8 cellular contexts compared by ENCODE assay signal in genomic region chr15:40906947-40907802, GRCh38. TPM values are rescaled to one million over a fixed set of nuclear protein-coding genes. Genes with fewer than 3 reads are reported as not detected.
DNase-seq lines count a peak whose midpoint lies in the region; ATAC-seq, FAIRE-seq and TF ChIP-seq lines count a peak whose summit lies in the region.

No MANE protein-coding gene starts in this region.

- H2BK15ac ChIP-seq in H9 (ENCODE audit: low read depth, low read length): no peak overlapping the region

- no peak overlapping the region for H3K56ac ChIP-seq in H9 (ENCODE audit: insufficient read length, low read depth, low read length)

- H3K14ac ChIP-seq in H9 (ENCODE audit: insufficient read depth, low read length): no peak overlapping the region; the same call in 1 of the 2 replicates

- no peak overlapping the region for H4K8ac ChIP-seq in H9 (replicated peaks; ENCODE audit: insufficient read length, low read depth, low read length)

- FAIRE-seq in astrocyte (lab: Jason Lieb, UNC): no peak

- peaks cover 26 to 27% of the 10 kb centered on the region in 2 experiments for H3K4me1 Mint-ChIP-seq in H9
- H3K4me1 Mint-ChIP-seq in astrocyte (ENCODE audit: low read depth, unreplicated experiment): no peaks in the 10 kb centered on the region

- no peak overlapping the region for H3K27ac Mint-ChIP-seq in H9
- H3K27ac Mint-ChIP-seq in astrocyte (ENCODE audit: unreplicated experiment): no peak overlapping the region

- H4K91ac ChIP-seq in H9 (ENCODE audit: insufficient read length, low read depth, low read length): no peak overlapping the region

- H3K36me3 ChIP-seq in astrocyte (ENCODE audit: insufficient read depth, low read length): peaks cover 9% of the 10 kb centered on the region

- H2BK20ac ChIP-seq in H9 (ENCODE audit: low read depth, low read length, poor library complexity, severe bottlenecking): no peak overlapping the region

- no peak overlapping the region for H2AFZ ChIP-seq in H9 (ENCODE audit: low read length)
- H2AFZ ChIP-seq in astrocyte (ENCODE audit: low read depth, low read length): peak overlapping the region; percentile 42

- H2BK5ac ChIP-seq in H9 (ENCODE audit: insufficient read length, low read length): no peak overlapping the region

- no peak overlapping the region for H3K9ac ChIP-seq in H9 (ENCODE audit: extremely low read depth, insufficient read length, low read length)
- H3K9ac ChIP-seq in astrocyte (ENCODE audit: low read length): peak overlapping the region; percentile 73

- no peak for TF ChIP-seq CTCF in AG10803 (conservative IDR thresholded peaks at IDR 0.05; ENCODE audit: low read length)
- no peak for TF ChIP-seq CTCF in H9 (conservative IDR thresholded peaks at IDR 0.05)
- no peak for TF ChIP-seq CTCF in astrocyte (IDR thresholded peaks at IDR 0.05; ENCODE audit: insufficient read depth, low read depth, low read length)

- H3K79me2 ChIP-seq in H9 (ENCODE audit: insufficient read depth, low read length) (no peaks in the 10 kb centered on the region), astrocyte (ENCODE audit: insufficient read depth, low read length) (peaks cover 5% of the 10 kb centered on the region)

- ATAC-seq in GM21381 (IDR thresholded peaks at IDR 0.05; ENCODE audit: unreplicated experiment): no peak
- no peak for ATAC-seq in GM19324 (IDR thresholded peaks at IDR 0.05; ENCODE audit: low FRiP score, unreplicated experiment)

- H3K79me1 ChIP-seq in H9 (ENCODE audit: insufficient read depth, low read depth, low read length, poor library complexity, severe bottlenecking): peaks cover 2% of the 10 kb centered on the region

- no peak overlapping the region for H2BK120ac ChIP-seq in H9 (ENCODE audit: low read depth, low read length, poor library complexity, severe bottlenecking)

- H3K27ac ChIP-seq in H9 (ENCODE audit: insufficient read length, low read depth, low read length): no peak overlapping the region
- H3K27ac ChIP-seq in astrocyte (ENCODE audit: low read depth, low read length): peak overlapping the region; percentile 68

- H3K4me3 ChIP-seq in AG10803 (ENCODE audit: low read length) (peak overlapping the region; percentile 55), astrocyte (ENCODE audit: insufficient read depth, low read depth, low read length) (no peak overlapping the region), iPS-18c (ENCODE audit: insufficient read depth, low read depth, low read length) (peak overlapping the region; percentile 47; the same call in 1 of the 2 replicates)

- H3K27me3 ChIP-seq in H9 (ENCODE audit: insufficient read depth, low read length) (no peaks in the 10 kb centered on the region), astrocyte (ENCODE audit: insufficient read depth, low read length) (no peaks in the 10 kb centered on the region)

- no peak overlapping the region for H2AK5ac ChIP-seq in H9 (ENCODE audit: insufficient read length, low read length)

- H3K4me2 ChIP-seq in H9 (ENCODE audit: insufficient read depth, insufficient read length, low read length) (peak overlapping the region; percentile 61), astrocyte (ENCODE audit: low read length) (peak overlapping the region; percentile 89)

- no peaks in the 10 kb centered on the region for H3K23me2 ChIP-seq in H9 (ENCODE audit: insufficient read length, low read depth, low read length, poor library complexity, severe bottlenecking)

- DNase-seq in AG10803 (ENCODE audit: low read depth): no peak
- peak; percentile 47 for DNase-seq in H9
- DNase-seq in RPMI7951 (ENCODE audit: low read depth): peak; percentile 75
- peak; percentile 29 for DNase-seq in astrocyte (ENCODE audit: low read depth)
- DNase-seq in stimulated activated CD4-positive, alpha-beta T cell treated with anti-CD3 and anti-CD28 coated beads, Interleukin-15, amount 100 ng/mL, for 24 hours: peak; percentile 69

- H3T11ph ChIP-seq in H9 (ENCODE audit: low read length): no peak overlapping the region

- H3K9me3 ChIP-seq in H9 (ENCODE audit: control insufficient read depth, low read depth, low read length) (no peaks in the 10 kb centered on the region), astrocyte (ENCODE audit: insufficient read depth, low read depth, low read length) (no peaks in the 10 kb centered on the region), iPS-18c (ENCODE audit: control insufficient read depth, insufficient read depth, low read length) (no peaks in the 10 kb centered on the region)

- H3K4me1 ChIP-seq in H9 (ENCODE audit: insufficient read depth, low read length) (no peaks in the 10 kb centered on the region), astrocyte (ENCODE audit: insufficient read depth, low read length) (peaks cover 21% of the 10 kb centered on the region)

- H3K23ac ChIP-seq in H9 (ENCODE audit: insufficient read length, low read depth, low read length): no peak overlapping the region

- H3K9me3 Mint-ChIP-seq in H9 (no peaks in the 10 kb centered on the region), astrocyte (ENCODE audit: unreplicated experiment) (no peaks in the 10 kb centered on the region)

- no peak overlapping the region for H2BK12ac ChIP-seq in H9 (ENCODE audit: insufficient read length, low read depth, low read length)

- no peaks in the 10 kb centered on the region for H4K20me1 ChIP-seq in H9 (ENCODE audit: control insufficient read depth, insufficient read depth, insufficient read length)
- peaks cover 32% of the 10 kb centered on the region for H4K20me1 ChIP-seq in astrocyte (ENCODE audit: insufficient read depth, low read length)

- WGBS in H9 (ENCODE audit: extremely low coverage, insufficient read length, low lambda C conversion rate): no CpG with 5 or more reads among the region's 23 CpGs

- peak overlapping the region; percentile 56 to 71; a peak in 2 of 5 replicates for H3K4me3 Mint-ChIP-seq in H9
- no peak overlapping the region for H3K4me3 Mint-ChIP-seq in astrocyte (ENCODE audit: unreplicated experiment)

- H3K36me3 Mint-ChIP-seq in H9 (ENCODE audit: insufficient read depth in 1 of 3, low read depth in 3 of 3): peaks cover 11 to 30% (median 21%) of the 10 kb centered on the region in 3 experiments
- H3K36me3 Mint-ChIP-seq in astrocyte (ENCODE audit: low read depth, unreplicated experiment): peaks cover 14% of the 10 kb centered on the region

- no peak overlapping the region for H4K5ac ChIP-seq in H9 (ENCODE audit: insufficient read length, low read depth, low read length)

- H3K27me3 Mint-ChIP-seq in H9 (ENCODE audit: low read depth) (peaks cover 6% of the 10 kb centered on the region), astrocyte (ENCODE audit: low read depth, unreplicated experiment) (peaks cover 4% of the 10 kb centered on the region)

- H3K4ac ChIP-seq in H9 (ENCODE audit: low read depth, low read length): no peak overlapping the region

- no peak overlapping the region for H3K18ac ChIP-seq in H9 (ENCODE audit: insufficient read length, low read depth, low read length)

RNA-seq across cellular contexts. Expression of gene VPS18, which starts 12.9 kb away (rescaled TPM):
- 45.0 and 46.1 TPM in 2 replicates for total RNA-seq in H9 (2021)
- 14.9 and 18.4 TPM in 2 replicates for total RNA-seq in RPMI7951 (2014; rRNA removed; shearing (Covaris generic))
- 35.8 and 37.6 TPM in 2 replicates for total RNA-seq in astrocyte

RNA-seq across cellular contexts. Expression of gene DLL4, which starts 22.0 kb away (rescaled TPM):
- total RNA-seq in H9 (2021) (0.28 and 0.35 TPM in 2 replicates), astrocyte (0.09 and 0.29 TPM in 2 replicates)
- 2.5 and 2.6 TPM in 2 replicates for total RNA-seq in RPMI7951 (2014; rRNA removed; shearing (Covaris generic))

RNA-seq across cellular contexts. Expression of gene RHOV, which starts 33.1 kb away (rescaled TPM):
- total RNA-seq in H9 (2021) (3.9 and 4.3 TPM in 2 replicates), astrocyte (0.43 and 0.61 TPM in 2 replicates)
- total RNA-seq in RPMI7951 (2014; rRNA removed; shearing (Covaris generic)): 0.12 and 0.20 TPM in 2 replicates

RNA-seq across cellular contexts. Expression of gene CHAC1, which starts 46.1 kb away (rescaled TPM):
- 47.2 and 48.7 TPM in 2 replicates for total RNA-seq in H9 (2021)
- 6.8 and 9.5 TPM in 2 replicates for total RNA-seq in RPMI7951 (2014; rRNA removed; shearing (Covaris generic))
- 55.9 and 70.8 TPM in 2 replicates for total RNA-seq in astrocyte
